In genomic region chr2:230075988-230076631, GRCh38 we compare ENCODE assay signal across 3 cellular contexts.
TF ChIP-seq lines count a peak whose summit lies in the region.

No MANE protein-coding gene starts in this region.

TF ChIP-seq in SK-N-SH treated with all-trans-retinoic acid at 6 μM for 48 hours, 23 proteins besides CTCF, POLR2A, EP300 and RAD21:
- no peak for TF ChIP-seq ZFP30 (CRISPR knock-in tag; IDR thresholded peaks at IDR 0.05)
- TF ChIP-seq SNAI2 (CRISPR knock-in tag; IDR thresholded peaks at IDR 0.05) = no peak
- TF ChIP-seq TOX (CRISPR knock-in tag; IDR thresholded peaks at IDR 0.05; ENCODE audit: borderline replicate concordance) = no peak
- no peak for TF ChIP-seq CREB5 (CRISPR knock-in tag; IDR thresholded peaks at IDR 0.05; ENCODE audit: low read depth)
- TF ChIP-seq POU6F1 (CRISPR knock-in tag; IDR thresholded peaks at IDR 0.05; ENCODE audit: borderline replicate concordance, low read depth) = no peak
- TF ChIP-seq CSRNP3 (CRISPR knock-in tag; IDR thresholded peaks at IDR 0.05) = no peak
- TF ChIP-seq PPARA (CRISPR knock-in tag; IDR thresholded peaks at IDR 0.05; ENCODE audit: borderline replicate concordance) = no peak
- no peak for TF ChIP-seq CSDC2 (CRISPR knock-in tag; IDR thresholded peaks at IDR 0.05)
- TF ChIP-seq BACH2 (CRISPR knock-in tag; IDR thresholded peaks at IDR 0.05; ENCODE audit: borderline replicate concordance) = no peak
- TF ChIP-seq ZFP3 (CRISPR knock-in tag; IDR thresholded peaks at IDR 0.05) = no peak
- TF ChIP-seq ISL1 (CRISPR knock-in tag; IDR thresholded peaks at IDR 0.05) = no peak
- no peak for TF ChIP-seq ZNF8 (CRISPR knock-in tag; IDR thresholded peaks at IDR 0.05)
- no peak for TF ChIP-seq ZNF565 (CRISPR knock-in tag; conservative IDR thresholded peaks at IDR 0.05; ENCODE audit: low read depth)

TF ChIP-seq in SK-N-SH, 30 proteins besides CTCF, POLR2A, EP300 and RAD21:
- TF ChIP-seq JUND (IDR thresholded peaks at IDR 0.05) (no peak), RFX5 (IDR thresholded peaks at IDR 0.05; ENCODE audit: low read length) (no peak), MEF2A (IDR thresholded peaks at IDR 0.05; ENCODE audit: borderline replicate concordance, low read depth) (no peak), CHD2 (IDR thresholded peaks at IDR 0.05; ENCODE audit: low read length, partially characterized antibody) (no peak), IRF3 (IDR thresholded peaks at IDR 0.05; ENCODE audit: low read depth, low read length) (no peak), TEAD4 (IDR thresholded peaks at IDR 0.05; ENCODE audit: borderline replicate concordance, insufficient read depth) (no peak), SMC3 (IDR thresholded peaks at IDR 0.05; ENCODE audit: low read depth, low read length) (no peak), USF1 (IDR thresholded peaks at IDR 0.05; ENCODE audit: borderline replicate concordance, low read depth) (no peak), MAX (IDR thresholded peaks at IDR 0.05; ENCODE audit: low read depth) (no peak), SIN3A (IDR thresholded peaks at IDR 0.05; ENCODE audit: borderline replicate concordance, low read depth, low read length) (no peak), USF2 (IDR thresholded peaks at IDR 0.05; ENCODE audit: borderline replicate concordance, low read depth, low read length) (no peak), RCOR1 (IDR thresholded peaks at IDR 0.05; ENCODE audit: low read length) (no peak)
TF ChIP-seq in SK-N-SH: peak in this region for 0.

TF ChIP-seq in H1, 55 proteins besides CTCF, POLR2A, EP300 and RAD21:
- TF ChIP-seq SIX5 (IDR thresholded peaks at IDR 0.05; ENCODE audit: low read depth, low read length) (no peak), BCL11A (IDR thresholded peaks at IDR 0.05; ENCODE audit: low read depth in 2 of 2, low read length in 2 of 2) (no peak)
